In the genomic region with DNA sequence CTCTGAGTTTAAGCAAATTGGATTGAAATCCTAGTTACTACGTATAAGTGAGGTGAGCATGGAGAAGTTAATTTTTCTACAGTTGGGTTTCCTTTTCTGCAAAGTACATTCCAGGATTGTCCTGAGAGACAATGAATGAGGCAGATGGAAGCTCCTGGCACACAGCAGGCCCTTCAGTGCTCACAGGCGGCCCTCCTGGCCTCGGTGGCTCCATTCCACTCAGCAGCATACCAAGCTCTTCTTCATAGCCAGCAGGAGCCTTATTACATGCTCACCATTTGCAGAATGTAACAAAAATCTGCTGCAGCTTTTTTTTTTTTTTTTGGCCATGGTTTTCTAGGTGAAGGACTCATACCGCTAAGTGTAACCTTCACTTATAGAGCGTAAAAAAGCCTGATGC, we compare ENCODE assay signal across 22 cellular contexts.
DNase-seq lines count a peak whose midpoint lies in the region; ATAC-seq and TF ChIP-seq lines count a peak whose summit lies in the region.
"Had no signal": no experiment of that assay in that cellular context is flagged by ENCODE, and none has a peak within 500 bp of the region (broad histone marks: within the 10 kb centered on the region; RNA-seq: fewer than 3 reads in every experiment).

No MANE protein-coding gene starts in this region.

- H3K27ac ChIP-seq in HUES48 (ENCODE audit: low read depth, low read length) (peak overlapping the region; percentile 95), iPS-20b (ENCODE audit: low read length) (peak overlapping the region; percentile 62), ovary (no peak overlapping the region)
- H3K27ac ChIP-seq: C4-2B, RWPE1 had no signal

- no peaks in the 10 kb centered on the region for H3K27me3 ChIP-seq in HUES48 (ENCODE audit: control insufficient read depth, insufficient read depth, low read length)
- H3K27me3 ChIP-seq in iPS-20b (ENCODE audit: insufficient read depth, low read length) = no peaks in the 10 kb centered on the region
- no peaks in the 10 kb centered on the region for H3K27me3 ChIP-seq in ovary

- no peak overlapping the region for H3K4me3 Mint-ChIP-seq in WTC11
- H3K4me3 Mint-ChIP-seq: B cell; CD8-positive, alpha-beta T cell had no signal

- peaks cover 60% of the 10 kb centered on the region for H3K4me1 ChIP-seq in HUES48 (ENCODE audit: control insufficient read depth, insufficient read depth, low read length)
- H3K4me1 ChIP-seq in iPS-20b (ENCODE audit: insufficient read depth, low read length) = peaks cover 43% of the 10 kb centered on the region
- peaks cover 7% of the 10 kb centered on the region for H3K4me1 ChIP-seq in ovary (ENCODE audit: insufficient read depth)
- H3K4me1 ChIP-seq: Caco-2 had no signal

- CTCF ChIA-PET in WTC11 (lab: Charles Lee) = interaction anchor here (0.6 to 1.4 kb wide), 4 partner anchors 34 to 170 kb away, joined by 3 to 4 read pairs (median 3); no protein-coding TSS in a partner anchor

- 69 to 76% (median 70%) methylated on average over 5 of the region's 5 CpGs for WGBS in ovary, 3 donors

- H3K9ac ChIP-seq in HUES48 (ENCODE audit: low read depth, low read length) (no peak overlapping the region), iPS-20b (ENCODE audit: low read depth, low read length) (peak overlapping the region; percentile 48; the same call in 1 of the 2 replicates)

- intact Hi-C loops in ovary (cut with DNase I) = no loop called here

- H3K4me1 Mint-ChIP-seq in WTC11 = peaks cover 57% of the 10 kb centered on the region

- H3K9me3 Mint-ChIP-seq in WTC11 = peaks cover 14% of the 10 kb centered on the region

- ATAC-seq in WTC11 (no peak), HG02840 (IDR thresholded peaks at IDR 0.05; ENCODE audit: low FRiP score, unreplicated experiment) (no peak), GM18502 (IDR thresholded peaks at IDR 0.05; ENCODE audit: poor library complexity, unreplicated experiment) (no peak)
- ATAC-seq: CD8-positive, alpha-beta T cell; Panc1 had no signal

- H3K36me3 Mint-ChIP-seq in WTC11 = peaks cover 19% of the 10 kb centered on the region
- H3K36me3 Mint-ChIP-seq: CD8-positive, alpha-beta T cell had no signal

- H3K4me3 ChIP-seq in HUES48 (ENCODE audit: low read depth, low read length) = peak overlapping the region; percentile 39; the same call in 1 of the 2 replicates
- H3K4me3 ChIP-seq in iPS-20b (ENCODE audit: low read length) = peak overlapping the region; percentile 48; the same call in 1 of the 2 replicates
- H3K4me3 ChIP-seq in ovary = no peak overlapping the region

- no peak for DNase-seq in WTC11 (ENCODE audit: low spot score)
- no peak for DNase-seq in retina
- no peak for DNase-seq in ovary
- DNase-seq: Caco-2; CD8-positive, alpha-beta T cell; Karpas-422; NCI-H1092; NCI-H1436; NCI-H187; NCI-H2171 treated with DMSO at 0.1 percent for 48 hours; NCI-H446; NCI-H524 treated with DMSO at 0.1 percent for 48 hours; SHP77; T-helper 1 cell had no signal

- no peak for TF ChIP-seq CTCF in WTC11 (IDR thresholded peaks at IDR 0.05)
- no peak for TF ChIP-seq CTCF in ovary (IDR thresholded peaks at IDR 0.05)

- H3K9me3 ChIP-seq in HUES48 (ENCODE audit: control insufficient read depth, insufficient read depth, low read length) = peaks cover 15% of the 10 kb centered on the region
- H3K9me3 ChIP-seq in iPS-20b (ENCODE audit: insufficient read depth, low read depth, low read length) = peaks cover 13% of the 10 kb centered on the region
- no peaks in the 10 kb centered on the region for H3K9me3 ChIP-seq in ovary
- H3K9me3 ChIP-seq: Caco-2 had no signal

- H3K27me3 Mint-ChIP-seq in WTC11 (ENCODE audit: low read depth) = 0 out of 2 replicates have a peak, but pooled peaks cover 6% of the 10 kb centered on the region

- H3K36me3 ChIP-seq in HUES48 (ENCODE audit: control insufficient read depth, insufficient read depth, low read length) = no peaks in the 10 kb centered on the region
- no peaks in the 10 kb centered on the region for H3K36me3 ChIP-seq in iPS-20b (ENCODE audit: insufficient read depth, low read depth, low read length)
- no peaks in the 10 kb centered on the region for H3K36me3 ChIP-seq in ovary

- no peak for TF ChIP-seq EP300 in ovary (IDR thresholded peaks at IDR 0.05)

- no peak for TF ChIP-seq POLR2A in ovary (IDR thresholded peaks at IDR 0.05)

- POLR2A ChIA-PET in WTC11 (lab: Charles Lee) = no interaction called here

- peak overlapping the region; percentile 63; the same call in 1 of the 2 replicates for H3K27ac Mint-ChIP-seq in WTC11
- H3K27ac Mint-ChIP-seq: B cell; CD8-positive, alpha-beta T cell had no signal

TF ChIP-seq in WTC11, 78 proteins besides CTCF, POLR2A, EP300 and RAD21:
- no peak for TF ChIP-seq RORB (CRISPR knock-in tag; IDR thresholded peaks at IDR 0.05)
- TF ChIP-seq KAT7 (CRISPR knock-in tag; IDR thresholded peaks at IDR 0.05; ENCODE audit: borderline replicate concordance) = no peak
- TF ChIP-seq, protein P1, sequence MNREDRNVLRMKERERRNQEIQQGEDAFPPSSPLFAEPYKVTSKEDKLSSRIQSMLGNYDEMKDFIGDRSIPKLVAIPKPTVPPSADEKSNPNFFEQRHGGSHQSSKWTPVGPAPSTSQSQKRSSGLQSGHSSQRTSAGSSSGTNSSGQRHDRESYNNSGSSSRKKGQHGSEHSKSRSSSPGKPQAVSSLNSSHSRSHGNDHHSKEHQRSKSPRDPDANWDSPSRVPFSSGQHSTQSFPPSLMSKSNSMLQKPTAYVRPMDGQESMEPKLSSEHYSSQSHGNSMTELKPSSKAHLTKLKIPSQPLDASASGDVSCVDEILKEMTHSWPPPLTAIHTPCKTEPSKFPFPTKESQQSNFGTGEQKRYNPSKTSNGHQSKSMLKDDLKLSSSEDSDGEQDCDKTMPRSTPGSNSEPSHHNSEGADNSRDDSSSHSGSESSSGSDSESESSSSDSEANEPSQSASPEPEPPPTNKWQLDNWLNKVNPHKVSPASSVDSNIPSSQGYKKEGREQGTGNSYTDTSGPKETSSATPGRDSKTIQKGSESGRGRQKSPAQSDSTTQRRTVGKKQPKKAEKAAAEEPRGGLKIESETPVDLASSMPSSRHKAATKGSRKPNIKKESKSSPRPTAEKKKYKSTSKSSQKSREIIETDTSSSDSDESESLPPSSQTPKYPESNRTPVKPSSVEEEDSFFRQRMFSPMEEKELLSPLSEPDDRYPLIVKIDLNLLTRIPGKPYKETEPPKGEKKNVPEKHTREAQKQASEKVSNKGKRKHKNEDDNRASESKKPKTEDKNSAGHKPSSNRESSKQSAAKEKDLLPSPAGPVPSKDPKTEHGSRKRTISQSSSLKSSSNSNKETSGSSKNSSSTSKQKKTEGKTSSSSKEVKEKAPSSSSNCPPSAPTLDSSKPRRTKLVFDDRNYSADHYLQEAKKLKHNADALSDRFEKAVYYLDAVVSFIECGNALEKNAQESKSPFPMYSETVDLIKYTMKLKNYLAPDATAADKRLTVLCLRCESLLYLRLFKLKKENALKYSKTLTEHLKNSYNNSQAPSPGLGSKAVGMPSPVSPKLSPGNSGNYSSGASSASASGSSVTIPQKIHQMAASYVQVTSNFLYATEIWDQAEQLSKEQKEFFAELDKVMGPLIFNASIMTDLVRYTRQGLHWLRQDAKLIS (CRISPR knock-in tag; IDR thresholded peaks at IDR 0.05; ENCODE audit: borderline replicate concordance) = no peak

Comparison
In these comparisons a context has a peak if more than half of its experiments do, and no peak if none do; other contexts are left out.
1. H3K27ac ChIP-seq: peak in HUES48 (single experiment) and iPS-20b (single experiment); none in ovary (0 of 2).